Comparison of ENCODE assay signal across 15 cellular contexts in genomic region chr2:30721668-30722647, GRCh38.
"Had no signal": no experiment of that assay in that cellular context is flagged by ENCODE, and none has a peak within 500 bp of the region (broad histone marks: within the 10 kb centered on the region; RNA-seq: fewer than 3 reads in every experiment).

No MANE protein-coding gene starts in this region.

- H3K36me3 Mint-ChIP-seq: activated naive CD8-positive, alpha-beta T cell treated with anti-CD3 and anti-CD28 coated beads for 36 hours; neural progenitor cell had no signal

- H3K36me3 ChIP-seq: heart left ventricle, left lung, neural progenitor cell, uterus had no signal

- H3K4me1 Mint-ChIP-seq: activated naive CD8-positive, alpha-beta T cell treated with anti-CD3 and anti-CD28 coated beads for 36 hours; neural progenitor cell had no signal

- H3K27me3 ChIP-seq: neural progenitor cell, uterus had no signal

- H3K4me3 Mint-ChIP-seq: activated naive CD8-positive, alpha-beta T cell treated with anti-CD3 and anti-CD28 coated beads for 36 hours; activated T-cell treated with anti-CD3 and anti-CD28 coated beads, Interleukin-2, amount 50 U/mL, for 4 hours; neural progenitor cell had no signal

- H3K4me1 ChIP-seq: heart left ventricle, left lung, neural progenitor cell, uterus had no signal

- DNase-seq: activated CD4-positive, alpha-beta T cell treated with anti-CD3 and anti-CD28 coated beads for 48 hours; activated gamma-delta T cell treated with Interleukin-2 at 50 U/mL for 16 hours; activated naive CD8-positive, alpha-beta T cell treated with anti-CD3 and anti-CD28 coated beads for 36 hours; activated T-cell treated with anti-CD3 and anti-CD28 coated beads, Interleukin-2, amount 50 U/mL, for 4 hours; anterior cingulate cortex; foreskin melanocyte; heart left ventricle; left lung; stimulated activated CD4-positive, alpha-beta T cell treated with anti-CD3 and anti-CD28 coated beads, Interleukin-1b, Interleukin-23, amount 100 ng/mL, for 48 hours; stimulated activated naive CD4-positive, alpha-beta T cell treated with Interleukin-2 at 50 U/mL for 16 hours; T-helper 1 cell; uterus had no signal

- H3K4me3 ChIP-seq: heart left ventricle, left lung, neural progenitor cell, SK-N-MC, smooth muscle cell, uterus had no signal

- ATAC-seq: activated T-cell treated with anti-CD3 and anti-CD28 coated beads, Interleukin-2, amount 50 U/mL, for 4 hours; heart left ventricle; left lung had no signal

- H3K9me3 Mint-ChIP-seq: activated naive CD8-positive, alpha-beta T cell treated with anti-CD3 and anti-CD28 coated beads for 36 hours; activated T-cell treated with anti-CD3 and anti-CD28 coated beads, Interleukin-2, amount 50 U/mL, for 4 hours; neural progenitor cell had no signal

- H3K27ac Mint-ChIP-seq: activated naive CD8-positive, alpha-beta T cell treated with anti-CD3 and anti-CD28 coated beads for 36 hours; neural progenitor cell had no signal

- H3K27ac ChIP-seq: heart left ventricle, left lung, neural progenitor cell, SK-N-MC, uterus had no signal

- H3K9me3 ChIP-seq: heart left ventricle, left lung, uterus had no signal
